In the genomic region with DNA sequence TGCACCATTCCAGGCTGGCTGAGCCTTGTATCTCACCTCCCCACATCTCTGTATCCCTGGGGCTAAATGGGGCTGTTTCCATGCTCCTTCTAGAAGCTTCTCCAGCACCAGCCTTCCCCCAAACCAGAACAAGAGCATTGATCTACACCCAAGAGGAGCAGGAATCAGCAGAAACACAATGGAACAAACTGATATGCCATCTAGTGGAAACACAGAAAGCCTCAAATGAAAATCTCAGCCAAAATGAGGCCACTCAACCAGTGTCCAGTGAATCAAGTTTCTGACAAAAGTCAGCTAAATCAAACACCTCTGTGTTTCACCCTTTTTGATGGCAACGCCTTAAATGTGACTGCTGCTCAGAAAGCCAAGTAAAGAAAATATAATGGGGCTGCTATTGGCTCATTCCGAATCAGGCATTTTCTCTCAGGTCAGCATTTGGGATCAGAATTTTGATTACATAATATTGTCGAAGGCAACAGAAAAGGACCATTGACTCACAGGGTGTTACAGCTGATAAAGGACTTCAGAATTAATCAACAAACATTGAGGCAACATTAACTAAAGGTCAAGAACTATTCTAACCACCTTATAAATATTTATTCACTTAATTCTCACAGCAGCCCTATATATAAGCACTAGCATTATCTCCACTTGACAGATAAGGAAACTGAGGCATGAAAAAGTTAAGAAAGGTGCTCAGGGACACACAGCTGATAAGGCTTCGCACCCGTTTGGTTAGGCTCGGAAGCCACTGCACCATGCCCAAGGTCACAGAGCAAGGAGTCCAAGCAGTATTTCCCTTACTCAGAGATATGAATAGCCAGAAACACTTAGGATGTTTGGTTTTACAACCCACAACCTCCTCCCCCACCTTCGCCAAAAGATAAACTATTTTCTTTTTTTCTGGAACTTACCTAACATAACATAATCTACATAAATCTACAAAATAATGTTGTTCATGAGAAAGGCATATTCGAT, we compare ENCODE assay signal across 10 cellular contexts.
DNase-seq lines count a peak whose midpoint lies in the region; ATAC-seq and TF ChIP-seq lines count a peak whose summit lies in the region.
"Had no signal": no experiment of that assay in that cellular context is flagged by ENCODE, and none has a peak within 500 bp of the region (broad histone marks: within the 10 kb centered on the region; RNA-seq: fewer than 3 reads in every experiment).

No MANE protein-coding gene starts in this region.

- peaks cover 4% of the 10 kb centered on the region for H3K27me3 Mint-ChIP-seq in neural progenitor cell (ENCODE audit: insufficient read depth, low read depth)
- no peaks in the 10 kb centered on the region for H3K27me3 Mint-ChIP-seq in activated CD4-positive, alpha-beta T cell treated with anti-CD3 and anti-CD28 coated beads for 36 hours

- peaks cover 3% of the 10 kb centered on the region for H3K9me3 Mint-ChIP-seq in neural progenitor cell
- H3K9me3 Mint-ChIP-seq in activated CD4-positive, alpha-beta T cell treated with anti-CD3 and anti-CD28 coated beads for 36 hours (ENCODE audit: low read depth), result no peaks in the 10 kb centered on the region

- H3K27ac Mint-ChIP-seq in neural progenitor cell, result peak overlapping the region; percentile 49
- no peak overlapping the region for H3K27ac Mint-ChIP-seq in activated CD4-positive, alpha-beta T cell treated with anti-CD3 and anti-CD28 coated beads for 36 hours

- H3K9me2 ChIP-seq in GM23248 (ENCODE audit: insufficient read depth), result no peaks in the 10 kb centered on the region

- H3K4me3 ChIP-seq in GM23248, result no peak overlapping the region
- no peak overlapping the region for H3K4me3 ChIP-seq in fibroblast of lung (replicated peaks in 1 of 4; ENCODE audit: control extremely low read depth in 1 of 4, insufficient read depth in 1 of 4, low read depth in 3 of 4, low read length in 4 of 4)
- no peak overlapping the region for H3K4me3 ChIP-seq in neural progenitor cell
- no peak overlapping the region for H3K4me3 ChIP-seq in esophagus muscularis mucosa

- no peak for ATAC-seq in activated CD4-positive, alpha-beta T cell treated with anti-CD3 and anti-CD28 coated beads for 36 hours
- ATAC-seq in GM21529 (IDR thresholded peaks at IDR 0.05; ENCODE audit: unreplicated experiment), result no peak

- H3K36me3 ChIP-seq in GM23248 (ENCODE audit: low read depth) (no peaks in the 10 kb centered on the region), fibroblast of lung (ENCODE audit: control insufficient read depth, insufficient read depth, low read length) (no peaks in the 10 kb centered on the region), neural progenitor cell (no peaks in the 10 kb centered on the region), esophagus muscularis mucosa (no peaks in the 10 kb centered on the region)

- H3K27ac ChIP-seq in GM23248 (peak overlapping the region; percentile 40), fibroblast of lung (ENCODE audit: insufficient read depth, low read length) (peak overlapping the region; percentile 58), neural progenitor cell (no peak overlapping the region), esophagus muscularis mucosa (replicated peaks in 1 of 4) (no peak overlapping the region)
- H3K27ac ChIP-seq: parathyroid adenoma had no signal

- TF ChIP-seq EP300 in esophagus muscularis mucosa (IDR thresholded peaks at IDR 0.05), result no peak

- no peaks in the 10 kb centered on the region for H3K9me3 ChIP-seq in GM23248 (ENCODE audit: low read depth)
- H3K9me3 ChIP-seq in fibroblast of lung (ENCODE audit: control insufficient read depth, insufficient read depth, low read depth, low read length), result no peaks in the 10 kb centered on the region
- H3K9me3 ChIP-seq in neural progenitor cell (ENCODE audit: low read depth), result no peaks in the 10 kb centered on the region
- no peaks in the 10 kb centered on the region for H3K9me3 ChIP-seq in esophagus muscularis mucosa

- H3F3A ChIP-seq in GM23248 (ENCODE audit: insufficient read depth) (peaks cover 25% of the 10 kb centered on the region), neural progenitor cell (ENCODE audit: low read depth) (peaks cover 5% of the 10 kb centered on the region)

- no peak overlapping the region for H3K9ac ChIP-seq in GM23248
- no peak overlapping the region for H3K9ac ChIP-seq in fibroblast of lung (ENCODE audit: insufficient read depth, low read length)
- no peak overlapping the region for H3K9ac ChIP-seq in neural progenitor cell
- H3K9ac ChIP-seq: parathyroid adenoma had no signal

- H3K27me3 ChIP-seq in GM23248 (replicated peaks; ENCODE audit: insufficient read depth), result no peaks in the 10 kb centered on the region
- H3K27me3 ChIP-seq in fibroblast of lung (ENCODE audit: control insufficient read depth, insufficient read depth, low read length), result no peaks in the 10 kb centered on the region
- no peaks in the 10 kb centered on the region for H3K27me3 ChIP-seq in neural progenitor cell
- no peaks in the 10 kb centered on the region for H3K27me3 ChIP-seq in esophagus muscularis mucosa

- no peaks in the 10 kb centered on the region for H3K36me3 Mint-ChIP-seq in neural progenitor cell
- H3K36me3 Mint-ChIP-seq in activated CD4-positive, alpha-beta T cell treated with anti-CD3 and anti-CD28 coated beads for 36 hours (ENCODE audit: low read depth), result no peaks in the 10 kb centered on the region

- 70 to 72% methylated on average over 8 of the region's 8 CpGs for WGBS in GM23248 (ENCODE audit: low coverage in 1 of 2, low lambda C conversion rate in 2 of 2, missing lambda C conversion rate in 2 of 2), 2 experiments
- WGBS in esophagus muscularis mucosa, result 73% methylated on average over 8 of the region's 8 CpGs

- H3K4me1 ChIP-seq in GM23248 (ENCODE audit: insufficient read depth), result peaks cover 35% of the 10 kb centered on the region
- peaks cover 19% of the 10 kb centered on the region for H3K4me1 ChIP-seq in fibroblast of lung (ENCODE audit: control insufficient read depth, extremely low read depth, insufficient read depth, low read length)
- H3K4me1 ChIP-seq in neural progenitor cell, result peaks cover 13% of the 10 kb centered on the region
- peaks cover 0 to 5% (median 0%) of the 10 kb centered on the region in 4 donors for H3K4me1 ChIP-seq in esophagus muscularis mucosa
- H3K4me1 ChIP-seq: parathyroid adenoma had no signal

- TF ChIP-seq POLR2A in esophagus muscularis mucosa (IDR thresholded peaks at IDR 0.05; ENCODE audit: low read depth), result no peak

- H3K4me2 ChIP-seq in GM23248 (ENCODE audit: unreplicated experiment) (peak overlapping the region; percentile 32), fibroblast of lung (ENCODE audit: extremely low read depth, insufficient read depth, low read length) (peak overlapping the region; percentile 52), neural progenitor cell (no peak overlapping the region)

- CTCF ChIA-PET in activated CD4-positive, alpha-beta T cell treated with anti-CD3 and anti-CD28 coated beads for 36 hours (lab: Charles Lee), result interaction anchor here (0.6 to 5.8 kb wide), 6 partner anchors 12 to 853 kb away, joined by 3 to 81 read pairs (median 4); no protein-coding TSS in a partner anchor

- H3K79me2 ChIP-seq in GM23248 (ENCODE audit: insufficient read depth), result no peaks in the 10 kb centered on the region
- H3K79me2 ChIP-seq in fibroblast of lung (ENCODE audit: control insufficient read depth, insufficient read depth, low read length), result no peaks in the 10 kb centered on the region
- no peaks in the 10 kb centered on the region for H3K79me2 ChIP-seq in neural progenitor cell (ENCODE audit: low read depth)
- H3K79me2 ChIP-seq: parathyroid adenoma had no signal

- H3K4me1 Mint-ChIP-seq in neural progenitor cell, result peaks cover 23% of the 10 kb centered on the region
- H3K4me1 Mint-ChIP-seq in activated CD4-positive, alpha-beta T cell treated with anti-CD3 and anti-CD28 coated beads for 36 hours, result no peaks in the 10 kb centered on the region

- DNase-seq in GM23248 (peak; percentile 39), RKO (ENCODE audit: low spot score) (peak; percentile 6), fibroblast of lung (ENCODE audit: low read depth in 2 of 2) (peak; percentile 10 to 45), neural progenitor cell (ENCODE audit: low spot score) (no peak), esophagus muscularis mucosa (ENCODE audit: extremely low spot score) (no peak), HT-29 (ENCODE audit: low spot score) (no peak)
- no peak for DNase-seq in activated CD4-positive, alpha-beta T cell treated with anti-CD3 and anti-CD28 coated beads for 36 hours
- DNase-seq: hypothalamus had no signal

- H4K20me1 ChIP-seq in GM23248 (ENCODE audit: insufficient read depth) (no peaks in the 10 kb centered on the region), fibroblast of lung (ENCODE audit: control insufficient read depth, extremely low read depth, insufficient read depth, low read length) (no peaks in the 10 kb centered on the region), neural progenitor cell (ENCODE audit: low read depth) (no peaks in the 10 kb centered on the region)

- H2AFZ ChIP-seq in GM23248 (peak overlapping the region; percentile 22; the same call in 1 of the 2 replicates), fibroblast of lung (ENCODE audit: low read length) (no peak overlapping the region), neural progenitor cell (replicated peaks) (peak overlapping the region; percentile 30)
- H2AFZ ChIP-seq: parathyroid adenoma had no signal

- H3K4me3 Mint-ChIP-seq in neural progenitor cell, result no peak overlapping the region
- no peak overlapping the region for H3K4me3 Mint-ChIP-seq in activated CD4-positive, alpha-beta T cell treated with anti-CD3 and anti-CD28 coated beads for 36 hours

- in situ Hi-C loops in GM23248 (cut with MboI), result no loop called here

- TF ChIP-seq CTCF in fibroblast of lung (conservative IDR thresholded peaks at IDR 0.05 in 1 of 2, IDR thresholded peaks at IDR 0.05 in 1 of 2; ENCODE audit: low read depth in 1 of 2, low read length in 2 of 2), result peak; percentile 31 to 35
- no peak for TF ChIP-seq CTCF in neural progenitor cell (IDR thresholded peaks at IDR 0.05)
- TF ChIP-seq CTCF in esophagus muscularis mucosa (IDR thresholded peaks at IDR 0.05), result no peak

- intact Hi-C loops in activated CD4-positive, alpha-beta T cell treated with anti-CD3 and anti-CD28 coated beads for 36 hours (cut with DNase I, micrococcal nuclease), result no loop called here
- intact Hi-C loops in esophagus muscularis mucosa (cut with DNase I), result no loop called here

- POLR2A ChIA-PET in activated CD4-positive, alpha-beta T cell treated with anti-CD3 and anti-CD28 coated beads for 36 hours (lab: Charles Lee), result no interaction called here

Comparison
In these comparisons a context has a peak if more than half of its experiments do, and no peak if none do; other contexts are left out.
1. DNase-seq: peak in GM23248 (single experiment), RKO (single experiment) and fibroblast of lung (2 of 2); none in neural progenitor cell (single experiment), activated CD4-positive, alpha-beta T cell treated with anti-CD3 and anti-CD28 coated beads for 36 hours (single experiment), esophagus muscularis mucosa (single experiment) and HT-29 (single experiment).
2. H3K27ac ChIP-seq: peak in GM23248 (single experiment) and fibroblast of lung (single experiment); none in neural progenitor cell (single experiment) and esophagus muscularis mucosa (0 of 4).
3. CTCF ChIP-seq: peak in fibroblast of lung (2 of 2); none in neural progenitor cell (single experiment) and esophagus muscularis mucosa (0 of 3).